ENCODE assay signal across 1 cellular context in the genomic region with DNA sequence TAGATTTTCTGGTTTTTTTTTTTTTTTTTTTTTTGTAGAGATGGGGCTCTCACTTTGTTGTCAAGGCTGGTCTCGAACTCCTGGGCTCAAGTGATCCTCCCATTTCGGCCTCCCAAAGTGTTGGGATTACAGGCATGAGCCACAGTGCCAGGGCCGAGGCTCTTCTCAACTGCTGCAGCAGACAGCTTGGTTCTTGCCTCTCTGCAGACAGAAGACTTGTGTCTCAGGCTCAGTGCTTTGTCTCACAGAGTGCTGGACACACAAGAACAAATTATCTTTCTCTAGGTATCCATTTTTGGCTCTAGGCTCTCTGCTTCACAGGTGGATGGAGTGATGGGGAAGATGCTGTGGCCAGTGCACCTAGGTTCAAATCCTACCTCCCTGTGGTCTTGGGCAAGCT.
TF ChIP-seq lines count a peak whose summit lies in the region.

No MANE protein-coding gene starts in this region.

TF ChIP-seq in H1, 55 proteins besides CTCF, POLR2A, EP300 and RAD21:
- TF ChIP-seq POU5F1 (IDR thresholded peaks at IDR 0.05; ENCODE audit: low read depth, low read length): no peak
- TF ChIP-seq EGR1 (IDR thresholded peaks at IDR 0.05; ENCODE audit: borderline replicate concordance, low read depth, low read length): no peak
- TF ChIP-seq, protein P1, sequence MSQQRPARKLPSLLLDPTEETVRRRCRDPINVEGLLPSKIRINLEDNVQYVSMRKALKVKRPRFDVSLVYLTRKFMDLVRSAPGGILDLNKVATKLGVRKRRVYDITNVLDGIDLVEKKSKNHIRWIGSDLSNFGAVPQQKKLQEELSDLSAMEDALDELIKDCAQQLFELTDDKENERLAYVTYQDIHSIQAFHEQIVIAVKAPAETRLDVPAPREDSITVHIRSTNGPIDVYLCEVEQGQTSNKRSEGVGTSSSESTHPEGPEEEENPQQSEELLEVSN (IDR thresholded peaks at IDR 0.05): no peak
- no peak for TF ChIP-seq CHD2 (IDR thresholded peaks at IDR 0.05; ENCODE audit: low read length)
